Comparison of ENCODE assay signal across 1 cellular context in genomic region chr20:50916257-50916656, GRCh38.
TF ChIP-seq lines count a peak whose summit lies in the region.

No MANE protein-coding gene starts in this region.

TF ChIP-seq in H1, 55 proteins besides CTCF, POLR2A, EP300 and RAD21:
- no peak for TF ChIP-seq MAX (IDR thresholded peaks at IDR 0.05)
- no peak for TF ChIP-seq PHF8 (conservative IDR thresholded peaks at IDR 0.05; ENCODE audit: low read depth, low read length)
- peak; percentile 42; the same call in 1 of the 2 replicates for TF ChIP-seq USF2 (IDR thresholded peaks at IDR 0.05; ENCODE audit: low read length)
